ENCODE assay signal across 1 cellular context in genomic region chr6:17995414-17995813, GRCh38.
TF ChIP-seq lines count a peak whose summit lies in the region.

No MANE protein-coding gene starts in this region.

TF ChIP-seq in GM23338, 12 proteins besides CTCF, POLR2A, EP300 and RAD21:
- no peak for TF ChIP-seq ZNF462 (CRISPR knock-in tag; IDR thresholded peaks at IDR 0.05)
